ENCODE assay signal across 1 cellular context in genomic region chr16:48895142-48895541, GRCh38.
TF ChIP-seq lines count a peak whose summit lies in the region.

No MANE protein-coding gene starts in this region.

TF ChIP-seq in A549, 52 proteins besides CTCF, POLR2A, EP300 and RAD21 (continued from another document):
- TF ChIP-seq, protein P1, sequence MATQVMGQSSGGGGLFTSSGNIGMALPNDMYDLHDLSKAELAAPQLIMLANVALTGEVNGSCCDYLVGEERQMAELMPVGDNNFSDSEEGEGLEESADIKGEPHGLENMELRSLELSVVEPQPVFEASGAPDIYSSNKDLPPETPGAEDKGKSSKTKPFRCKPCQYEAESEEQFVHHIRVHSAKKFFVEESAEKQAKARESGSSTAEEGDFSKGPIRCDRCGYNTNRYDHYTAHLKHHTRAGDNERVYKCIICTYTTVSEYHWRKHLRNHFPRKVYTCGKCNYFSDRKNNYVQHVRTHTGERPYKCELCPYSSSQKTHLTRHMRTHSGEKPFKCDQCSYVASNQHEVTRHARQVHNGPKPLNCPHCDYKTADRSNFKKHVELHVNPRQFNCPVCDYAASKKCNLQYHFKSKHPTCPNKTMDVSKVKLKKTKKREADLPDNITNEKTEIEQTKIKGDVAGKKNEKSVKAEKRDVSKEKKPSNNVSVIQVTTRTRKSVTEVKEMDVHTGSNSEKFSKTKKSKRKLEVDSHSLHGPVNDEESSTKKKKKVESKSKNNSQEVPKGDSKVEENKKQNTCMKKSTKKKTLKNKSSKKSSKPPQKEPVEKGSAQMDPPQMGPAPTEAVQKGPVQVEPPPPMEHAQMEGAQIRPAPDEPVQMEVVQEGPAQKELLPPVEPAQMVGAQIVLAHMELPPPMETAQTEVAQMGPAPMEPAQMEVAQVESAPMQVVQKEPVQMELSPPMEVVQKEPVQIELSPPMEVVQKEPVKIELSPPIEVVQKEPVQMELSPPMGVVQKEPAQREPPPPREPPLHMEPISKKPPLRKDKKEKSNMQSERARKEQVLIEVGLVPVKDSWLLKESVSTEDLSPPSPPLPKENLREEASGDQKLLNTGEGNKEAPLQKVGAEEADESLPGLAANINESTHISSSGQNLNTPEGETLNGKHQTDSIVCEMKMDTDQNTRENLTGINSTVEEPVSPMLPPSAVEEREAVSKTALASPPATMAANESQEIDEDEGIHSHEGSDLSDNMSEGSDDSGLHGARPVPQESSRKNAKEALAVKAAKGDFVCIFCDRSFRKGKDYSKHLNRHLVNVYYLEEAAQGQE (IDR thresholded peaks at IDR 0.05) = peak; percentile 32; the same call in 1 of the 2 replicates
